24 cellular contexts compared by ENCODE assay signal in genomic region chr15:53458736-53459135, GRCh38.
DNase-seq lines count a peak whose midpoint lies in the region; ATAC-seq, FAIRE-seq and TF ChIP-seq lines count a peak whose summit lies in the region.
"Had no signal": no experiment of that assay in that cellular context is flagged by ENCODE, and none has a peak within 500 bp of the region (broad histone marks: within the 10 kb centered on the region; RNA-seq: fewer than 3 reads in every experiment).

No MANE protein-coding gene starts in this region.

- H4K20me1 ChIP-seq in HepG2 (ENCODE audit: insufficient read depth, low read length): no peaks in the 10 kb centered on the region
- H4K20me1 ChIP-seq: BLaER1 treated with 17β-estradiol and CSF1 and Interleukin-3, amounts not matched to agents 10 nM and 100 nM had no signal

- H3K9me3 ChIP-seq in HepG2 (ENCODE audit: low read length) (peaks cover 15% of the 10 kb centered on the region), right lobe of liver (no peaks in the 10 kb centered on the region)
- H3K9me3 ChIP-seq: BE2C had no signal

- DNase-seq in NCI-H510A treated with DMSO at 0.1 percent for 48 hours (lab: John Stamatoyannopoulos, UW): peak; percentile 22
- DNase-seq in NCI-H510A (lab: John Stamatoyannopoulos, UW): no peak
- DNase-seq in HepG2 (ENCODE audit: low spot score): peak; percentile 28
- no peak for DNase-seq in right lobe of liver
- peak; percentile 73 for DNase-seq in NCI-H69 (lab: John Stamatoyannopoulos, UW)
- DNase-seq in GM13976 (ENCODE audit: low spot score): no peak
- no peak for DNase-seq in activated effector memory CD4-positive, alpha-beta T cell treated with anti-CD3 and anti-CD28 coated beads, Interleukin-2, amount 50 U/mL, for 16 hours
- DNase-seq: ACHN; AML-193; BE2C; CD4-positive, alpha-beta T cell; CD8-positive, alpha-beta memory T cell; DMS 273 treated with DMSO at 0.1 percent for 48 hours; EL; GDM1; H9 had no signal

- POLR2A ChIA-PET in HepG2 (lab: Yijun Ruan, JAX): no interaction called here

- WGBS in HepG2 (ENCODE audit: low lambda C conversion rate): 71% methylated on average over 1 of the region's 1 CpG
- WGBS in right lobe of liver (ENCODE audit: insufficient coverage, low coverage, low lambda C conversion rate, missing lambda C conversion rate): 86% methylated on average over 1 of the region's 1 CpG

- no peak overlapping the region for H3K9ac ChIP-seq in HepG2 (ENCODE audit: insufficient read depth, low read depth, low read length)
- H3K9ac ChIP-seq: BLaER1 treated with 17β-estradiol and CSF1 and Interleukin-3, amounts not matched to agents 10 nM and 100 nM had no signal

- TF ChIP-seq POLR2A in HepG2 (IDR thresholded peaks at IDR 0.05; ENCODE audit: insufficient read depth in 1 of 2, low read depth in 2 of 2, low read length in 2 of 2): no peak
- no peak for TF ChIP-seq POLR2A in right lobe of liver (IDR thresholded peaks at IDR 0.05)

- TF ChIP-seq EP300 in HepG2 (IDR thresholded peaks at IDR 0.05; ENCODE audit: low read depth in 2 of 2, low read length in 2 of 2) (peak in 1 of 2 experiments; percentile 39; a peak in 1 of 4 replicates), HepG2 (CRISPR knock-in tag; IDR thresholded peaks at IDR 0.05; ENCODE audit: borderline replicate concordance) (no peak)

- intact Hi-C loops in HepG2 (cut with micrococcal nuclease; ENCODE audit: unreplicated experiment): loop anchor here (10.0 kb wide), 3 partner anchors 256 to 376 kb away; no protein-coding TSS in a partner anchor
- intact Hi-C loops in right lobe of liver (cut with DNase I): loop anchor here in 1 of 2 donors (10.0 kb wide), 1 partner anchor 674 kb away; no protein-coding TSS in a partner anchor

- H3K27ac ChIP-seq in HepG2 (ENCODE audit: extremely low read length, insufficient read depth, low read length) (no peak overlapping the region), right lobe of liver (no peak overlapping the region)
- H3K27ac ChIP-seq: 22Rv1; BLaER1 treated with 17β-estradiol and CSF1 and Interleukin-3, amounts not matched to agents 10 nM and 100 nM had no signal

- H3K4me2 ChIP-seq in HepG2 (ENCODE audit: low read depth, low read length): peak overlapping the region; percentile 2; the same call in 1 of the 2 replicates
- H3K4me2 ChIP-seq: BLaER1 treated with 17β-estradiol and CSF1 and Interleukin-3, amounts not matched to agents 10 nM and 100 nM; GM23338 had no signal

- TF ChIP-seq CTCF in HepG2 (CRISPR knock-in tag; IDR thresholded peaks at IDR 0.05) (no peak), right lobe of liver (IDR thresholded peaks at IDR 0.05) (no peak), GM13976 (IDR thresholded peaks at IDR 0.05; ENCODE audit: borderline replicate concordance, control extremely low read depth, extremely low read depth, insufficient read depth, missing control alignments) (no peak)

- FAIRE-seq in HepG2 (lab: Jason Lieb, UNC): no peak
- FAIRE-seq: A204.1, D721Med, GM12878, GM18507 had no signal

- no peak for ATAC-seq in HepG2
- no peak for ATAC-seq in right lobe of liver
- ATAC-seq: GM12878, GM23338, HCT116 had no signal

- no peak for TF ChIP-seq RAD21 in HepG2 (CRISPR knock-in tag; IDR thresholded peaks at IDR 0.05)

- CTCF ChIA-PET in HepG2 (lab: Yijun Ruan, JAX; ENCODE audit: low intra/inter-chr PET ratio, low total read pairs): no interaction called here

- H3K79me2 ChIP-seq in HepG2 (ENCODE audit: insufficient read depth, low read length): no peaks in the 10 kb centered on the region

- in situ Hi-C loops in HepG2 (cut with HindIII; ENCODE audit: extremely low pct_ligation_motif_present, low pct_unique_long_range_greater_than_20kb): loop anchor here (25.0 kb wide), 1 partner anchor 379 kb away; no protein-coding TSS in a partner anchor
- in situ Hi-C loops in GM13976 (cut with MboI; ENCODE audit: low sequenced_read_pairs, unreplicated experiment): no loop called here

- H2AFZ ChIP-seq in HepG2 (ENCODE audit: low read length): no peak overlapping the region
- H2AFZ ChIP-seq: GM23338 had no signal

- H3K4me1 ChIP-seq in HepG2 (ENCODE audit: insufficient read depth, low read length): peaks cover 73% of the 10 kb centered on the region
- H3K4me1 ChIP-seq in right lobe of liver: peaks cover 0 to 21% (median 11%) of the 10 kb centered on the region in 4 donors
- H3K4me1 ChIP-seq: BE2C had no signal

- no TSS peak for BruUV-seq in HepG2 (replicated peaks; lab: Mats Ljungman, UMichigan)

- H3K4me3 ChIP-seq in HepG2 (replicated peaks in 1 of 3; ENCODE audit: insufficient read depth in 1 of 3, low read depth in 2 of 3, low read length in 3 of 3): no peak overlapping the region
- no peak overlapping the region for H3K4me3 ChIP-seq in right lobe of liver
- H3K4me3 ChIP-seq: BLaER1 treated with 17β-estradiol and CSF1 and Interleukin-3, amounts not matched to agents 10 nM and 100 nM; GM12878; GM23338 had no signal

- H3K27me3 ChIP-seq in HepG2 (ENCODE audit: control insufficient read depth in 1 of 2, insufficient read depth in 2 of 2, low read length in 2 of 2) (no peaks in the 10 kb centered on the region), right lobe of liver (no peaks in the 10 kb centered on the region)
- H3K27me3 ChIP-seq: BE2C; BLaER1 treated with 17β-estradiol and CSF1 and Interleukin-3, amounts not matched to agents 10 nM and 100 nM had no signal

- no peaks in the 10 kb centered on the region for H3K36me3 ChIP-seq in HepG2 (replicated peaks in 1 of 2; ENCODE audit: control insufficient read depth in 1 of 2, insufficient read depth in 2 of 2, low read length in 2 of 2)
- H3K36me3 ChIP-seq in right lobe of liver: no peaks in the 10 kb centered on the region
- H3K36me3 ChIP-seq: BE2C; BLaER1 treated with 17β-estradiol and CSF1 and Interleukin-3, amounts not matched to agents 10 nM and 100 nM had no signal

TF ChIP-seq in HepG2, 621 proteins besides CTCF, POLR2A, EP300 and RAD21 (continues in another document):
- TF ChIP-seq ZNF24 (IDR thresholded peaks at IDR 0.05): no peak
- TF ChIP-seq ETV6 (CRISPR knock-in tag; conservative IDR thresholded peaks at IDR 0.05): no peak
- no peak for TF ChIP-seq PCBP1 (IDR thresholded peaks at IDR 0.05; ENCODE audit: borderline replicate concordance, low read depth, low read length)
- no peak for TF ChIP-seq HMGA1 (CRISPR knock-in tag; conservative IDR thresholded peaks at IDR 0.05)
- peak; percentile 54 for TF ChIP-seq NR2F6 (IDR thresholded peaks at IDR 0.05)
- 0 out of 2 replicates have a peak, but pooled peaks have one; percentile 38 for TF ChIP-seq NR2F6 (CRISPR knock-in tag; IDR thresholded peaks at IDR 0.05)
- no peak for TF ChIP-seq ARID2 (CRISPR knock-in tag; IDR thresholded peaks at IDR 0.05; ENCODE audit: borderline replicate concordance)
- 0 out of 2 replicates have a peak, but pooled peaks have one; percentile 14 for TF ChIP-seq GATAD2A (CRISPR knock-in tag; IDR thresholded peaks at IDR 0.05)
- TF ChIP-seq ELF1 (CRISPR knock-in tag; IDR thresholded peaks at IDR 0.05): no peak
- TF ChIP-seq ZNF317 (CRISPR knock-in tag; IDR thresholded peaks at IDR 0.05): no peak
- no peak for TF ChIP-seq HNRNPL (IDR thresholded peaks at IDR 0.05; ENCODE audit: low read depth, low read length)
- no peak for TF ChIP-seq GATAD1 (CRISPR knock-in tag; IDR thresholded peaks at IDR 0.05)
- no peak for TF ChIP-seq DRAP1 (CRISPR knock-in tag; IDR thresholded peaks at IDR 0.05)
- TF ChIP-seq ZSCAN31 (CRISPR knock-in tag; IDR thresholded peaks at IDR 0.05; ENCODE audit: low read depth): no peak
- no peak for TF ChIP-seq HDAC6 (IDR thresholded peaks at IDR 0.05; ENCODE audit: low read depth, low read length)
- no peak for TF ChIP-seq LRRFIP1 (CRISPR knock-in tag; conservative IDR thresholded peaks at IDR 0.05)
- no peak for TF ChIP-seq SOX13 (IDR thresholded peaks at IDR 0.05)
- TF ChIP-seq SOX13 (CRISPR knock-in tag; conservative IDR thresholded peaks at IDR 0.05 in 1 of 2, IDR thresholded peaks at IDR 0.05 in 1 of 2): peak in 1 of 2 experiments; percentile 87; a peak in 2 of 4 replicates
- no peak for TF ChIP-seq RFX1 (IDR thresholded peaks at IDR 0.05)
- TF ChIP-seq HOMEZ (CRISPR knock-in tag; IDR thresholded peaks at IDR 0.05; ENCODE audit: low read depth): no peak
- TF ChIP-seq NCOA2 (CRISPR knock-in tag; IDR thresholded peaks at IDR 0.05): peak; percentile 29; the same call in 1 of the 2 replicates
- no peak for TF ChIP-seq ZNF557 (CRISPR knock-in tag; IDR thresholded peaks at IDR 0.05)

Comparison
In these comparisons a context has a peak if more than half of its experiments do, and no peak if none do; other contexts are left out.
1. DNase-seq: peak in NCI-H510A treated with DMSO at 0.1 percent for 48 hours (single experiment), HepG2 (single experiment) and NCI-H69 (single experiment); none in NCI-H510A (single experiment), right lobe of liver (0 of 3), GM13976 (single experiment) and activated effector memory CD4-positive, alpha-beta T cell treated with anti-CD3 and anti-CD28 coated beads, Interleukin-2, amount 50 U/mL, for 16 hours (single experiment).